In genomic region chr12:29564925-29565324, GRCh38 we compare ENCODE assay signal across 16 cellular contexts.
A peak's percentile ranks its signal among the peaks of the same experiment; 100 is the strongest.
DNase-seq lines count a peak whose midpoint lies in the region; ATAC-seq and TF ChIP-seq lines count a peak whose summit lies in the region.
"Had no signal": no experiment of that assay in that cellular context is flagged by ENCODE, and none has a peak within 500 bp of the region (broad histone marks: within the 10 kb centered on the region; RNA-seq: fewer than 3 reads in every experiment).

No MANE protein-coding gene starts in this region.

- no peak for ATAC-seq in upper lobe of left lung (ENCODE audit: low FRiP score in 2 of 2)
- ATAC-seq in HG03135 (IDR thresholded peaks at IDR 0.05; ENCODE audit: unreplicated experiment), result no peak
- ATAC-seq: A549, GM12878 had no signal

- no peaks in the 10 kb centered on the region for H3K36me3 ChIP-seq in upper lobe of left lung
- H3K36me3 ChIP-seq: BLaER1 had no signal

- H3K4me3 Mint-ChIP-seq in osteocyte (ENCODE audit: unreplicated experiment), result no peak overlapping the region
- H3K4me3 Mint-ChIP-seq: CD14-positive monocyte; CD4-positive, alpha-beta memory T cell; H9 had no signal

- H3K27ac ChIP-seq in 22Rv1 (peak overlapping the region; percentile 45), VCaP (peak overlapping the region; percentile 47; the same call in 1 of the 2 replicates), upper lobe of left lung (peak overlapping the region in 3 of 4 donors; percentile 19 to 81 (median 57))
- H3K27ac ChIP-seq: A549, BLaER1 had no signal

- no peaks in the 10 kb centered on the region for H3K9me3 ChIP-seq in upper lobe of left lung
- H3K9me3 ChIP-seq: A549 had no signal

- DNase-seq in osteocyte (ENCODE audit: extremely low spot score, unreplicated experiment), result no peak
- no peak for DNase-seq in upper lobe of left lung
- no peak for DNase-seq in stimulated activated CD4-positive, alpha-beta T cell treated with anti-CD3 and anti-CD28 coated beads, Interleukin-4, amount 100 ng/mL, for 4 hours
- DNase-seq in NOMO-1 treated with dmso at 0.1 percent for 144 hours (lab: John Stamatoyannopoulos, UW; ENCODE audit: unreplicated experiment), result no peak
- DNase-seq: CD4-positive, alpha-beta memory T cell; DMS79 treated with DMSO at 0.1 percent for 48 hours; GF-D8; GOT3; H9 had no signal

- no peak for TF ChIP-seq EP300 in upper lobe of left lung (IDR thresholded peaks at IDR 0.05)

- no peak for TF ChIP-seq POLR2A in upper lobe of left lung (IDR thresholded peaks at IDR 0.05)

- H3K4me3 ChIP-seq in upper lobe of left lung, result no peak overlapping the region
- H3K4me3 ChIP-seq: A549, BLaER1, GM12878 had no signal

- H3K27me3 ChIP-seq in upper lobe of left lung, result no peaks in the 10 kb centered on the region
- H3K27me3 ChIP-seq: BLaER1 had no signal

- WGBS in upper lobe of left lung, 2 donors, result 87 to 95% methylated on average over 3 of the region's 3 CpGs

- H3K27ac Mint-ChIP-seq in osteocyte (ENCODE audit: unreplicated experiment), result peak overlapping the region; percentile 94
- H3K27ac Mint-ChIP-seq: CD14-positive monocyte; CD4-positive, alpha-beta memory T cell had no signal

- H3K4me1 ChIP-seq in upper lobe of left lung, result peaks cover 25 to 32% (median 25%) of the 10 kb centered on the region in 4 donors
- H3K4me1 ChIP-seq: A549 had no signal

- no peaks in the 10 kb centered on the region for H3K27me3 Mint-ChIP-seq in osteocyte (ENCODE audit: unreplicated experiment)

- peaks cover 76% of the 10 kb centered on the region for H3K4me1 Mint-ChIP-seq in osteocyte (ENCODE audit: unreplicated experiment)

- H3K36me3 Mint-ChIP-seq in osteocyte (ENCODE audit: unreplicated experiment), result peaks cover 11% of the 10 kb centered on the region
- H3K36me3 Mint-ChIP-seq: CD4-positive, alpha-beta memory T cell had no signal

- TF ChIP-seq CTCF in 22Rv1 (IDR thresholded peaks at IDR 0.05) (no peak), VCaP (conservative IDR thresholded peaks at IDR 0.05) (no peak), osteocyte (IDR thresholded peaks at IDR 0.05) (no peak), upper lobe of left lung (IDR thresholded peaks at IDR 0.05) (no peak)

- H3K9me3 Mint-ChIP-seq in osteocyte (ENCODE audit: unreplicated experiment), result no peaks in the 10 kb centered on the region
- H3K9me3 Mint-ChIP-seq: CD4-positive, alpha-beta memory T cell had no signal
